10 cellular contexts compared by ENCODE assay signal in genomic region chr14:103801459-103801858, GRCh38. TPM values are rescaled to one million over a fixed set of nuclear protein-coding genes. Genes with fewer than 3 reads are reported as not detected.
DNase-seq lines count a peak whose midpoint lies in the region; ATAC-seq and TF ChIP-seq lines count a peak whose summit lies in the region.
"Had no signal": no experiment of that assay in that cellular context is flagged by ENCODE, and none has a peak within 500 bp of the region (broad histone marks: within the 10 kb centered on the region; RNA-seq: fewer than 3 reads in every experiment).

No MANE protein-coding gene starts in this region.

- no peak overlapping the region for H3K4me3 ChIP-seq in left lung

- H3K27ac ChIP-seq in left lung = peak overlapping the region in 1 of 2 donors; percentile 35
- H3K27ac ChIP-seq: KMS-11 had no signal

- peaks cover 0 to 1% of the 10 kb centered on the region in 2 donors for H3K36me3 ChIP-seq in left lung

- peaks cover 0 to 16% of the 10 kb centered on the region in 2 donors for H3K4me1 ChIP-seq in left lung

- TF ChIP-seq CTCF in left lung (IDR thresholded peaks at IDR 0.05) = no peak

- DNase-seq in CD1c-positive myeloid dendritic cell (ENCODE audit: extremely low spot score) (peak; percentile 30), HuH-7 (ENCODE audit: low spot score) (peak; percentile 27), astrocyte of the hippocampus (ENCODE audit: low read depth, low spot score) (peak; percentile 54), left lung (no peak), GDM1 (lab: John Stamatoyannopoulos, UW) (no peak), SW480 (ENCODE audit: low spot score) (no peak)
- no peak for DNase-seq in activated CD4-positive, alpha-beta T cell treated with anti-CD3 and anti-CD28 coated beads, Interleukin-2, amount 50 U/mL, for 48 hours
- DNase-seq in stimulated activated CD4-positive, alpha-beta T cell treated with anti-CD3 and anti-CD28 coated beads, Interleukin-2, amount 100 ng/mL, for 48 hours = no peak

- no peaks in the 10 kb centered on the region for H3K27me3 ChIP-seq in left lung

- intact Hi-C loops in left lung (cut with DNase I) = loop anchor here in 1 of 2 donors (10.0 kb wide), 1 partner anchor 113 kb away; no protein-coding TSS in a partner anchor

- H3K9me3 ChIP-seq in left lung = no peaks in the 10 kb centered on the region

- peak; percentile 92 for ATAC-seq in left lung
- ATAC-seq: natural killer cell treated with Interleukin-12 subunit alpha and Interleukin-12 subunit beta and Interleukin-15 and Interleukin-18, amount 100 ng/mL, for 72 hours had no signal

RNA-seq across cellular contexts. Expression of gene PPP1R13B, which starts 45.9 kb away (rescaled TPM):
- total RNA-seq in left lung = 10 to 100 TPM; 48.0 to 57.8 TPM

Comparison
In these comparisons a context has a peak if more than half of its experiments do, and no peak if none do; other contexts are left out.
1. DNase-seq: peak in CD1c-positive myeloid dendritic cell (single experiment), HuH-7 (single experiment) and astrocyte of the hippocampus (single experiment); none in left lung (0 of 2), GDM1 (single experiment), SW480 (single experiment), activated CD4-positive, alpha-beta T cell treated with anti-CD3 and anti-CD28 coated beads, Interleukin-2, amount 50 U/mL, for 48 hours (0 of 2) and stimulated activated CD4-positive, alpha-beta T cell treated with anti-CD3 and anti-CD28 coated beads, Interleukin-2, amount 100 ng/mL, for 48 hours (0 of 2).